Comparison of ENCODE assay signal across 22 cellular contexts in the genomic region with DNA sequence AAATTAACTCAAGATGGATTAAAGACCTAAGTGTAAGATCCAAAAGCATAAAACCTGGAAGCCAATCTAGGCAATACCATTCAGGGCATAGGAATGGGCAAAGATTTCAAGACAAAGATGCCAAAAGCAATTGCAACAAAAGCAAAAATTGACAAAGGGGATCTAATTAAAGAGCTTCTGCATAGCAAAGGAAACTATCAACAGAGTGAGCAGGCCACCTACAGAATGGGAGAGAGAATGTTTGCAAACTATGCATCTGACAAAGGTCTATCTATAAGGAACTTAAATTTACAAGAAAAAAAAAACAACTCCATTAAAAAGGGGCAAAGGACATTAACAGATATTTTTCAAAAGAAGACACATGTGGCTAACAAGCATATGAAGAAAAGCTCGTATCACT.
A peak's percentile ranks its signal among the peaks of the same experiment; 100 is the strongest.
DNase-seq lines count a peak whose midpoint lies in the region; ATAC-seq, FAIRE-seq and TF ChIP-seq lines count a peak whose summit lies in the region.
"Had no signal": no experiment of that assay in that cellular context is flagged by ENCODE, and none has a peak within 500 bp of the region (broad histone marks: within the 10 kb centered on the region; RNA-seq: fewer than 3 reads in every experiment).

No MANE protein-coding gene starts in this region.

- no peak for TF ChIP-seq RAD21 in H1 (IDR thresholded peaks at IDR 0.05 in 1 of 2, conservative IDR thresholded peaks at IDR 0.05 in 1 of 2; ENCODE audit: low read depth in 2 of 2, low read length in 2 of 2)

- no peaks in the 10 kb centered on the region for H3K27me3 ChIP-seq in NT2/D1 (ENCODE audit: insufficient read depth, insufficient read length)
- H3K27me3 ChIP-seq in H1 (replicated peaks in 1 of 4; ENCODE audit: control insufficient read depth in 3 of 4, extremely low read depth in 1 of 4, insufficient read depth in 3 of 4, low read length in 3 of 4), result no peaks in the 10 kb centered on the region
- H3K27me3 ChIP-seq: BLaER1 treated with 17β-estradiol and CSF1 and Interleukin-3, amounts not matched to agents 10 nM and 100 nM had no signal

- no peak overlapping the region for H3K14ac ChIP-seq in H1 (ENCODE audit: insufficient read length)

- H3K27ac Mint-ChIP-seq in activated CD4-positive, alpha-beta T cell treated with anti-CD3 and anti-CD28 coated beads, Interleukin-2, amount 10 ng/mL, durations not matched to agents 24 days and 14 days, result no peak overlapping the region
- no peak overlapping the region for H3K27ac Mint-ChIP-seq in activated naive CD8-positive, alpha-beta T cell treated with anti-CD3 and anti-CD28 coated beads, Interleukin-2, amount 50 U/mL, for 24 hours
- H3K27ac Mint-ChIP-seq: B cell; CD4-positive, alpha-beta T cell; CD8-positive, alpha-beta T cell had no signal

- H2AFZ ChIP-seq in H1 (ENCODE audit: low read length), result no peak overlapping the region

- CTCF ChIA-PET in H1 (lab: Charles Lee; ENCODE audit: partially characterized antibody), result no interaction called here

- H3K36me3 ChIP-seq in NT2/D1 (ENCODE audit: insufficient read depth, insufficient read length, low read length) (no peaks in the 10 kb centered on the region), H1 (ENCODE audit: control insufficient read depth in 2 of 4, insufficient read depth in 4 of 4, low read length in 3 of 4) (no peaks in the 10 kb centered on the region)
- H3K36me3 ChIP-seq: BLaER1 treated with 17β-estradiol and CSF1 and Interleukin-3, amounts not matched to agents 10 nM and 100 nM had no signal

- DNase-seq in activated CD4-positive, alpha-beta T cell treated with anti-CD3 and anti-CD28 coated beads, Interleukin-2, amount 10 ng/mL, durations not matched to agents 24 days and 14 days, result peak; percentile 9
- DNase-seq in activated CD4-positive, alpha-beta T cell treated with anti-CD3 and anti-CD28 coated beads, Interleukin-2, amount 50 U/mL, for 48 hours, result no peak
- peak; percentile 22 for DNase-seq in NT2/D1 (ENCODE audit: low read depth, low spot score)
- DNase-seq in H1 (ENCODE audit: low read depth in 1 of 2, low spot score in 2 of 2), result no peak
- no peak for DNase-seq in activated naive CD8-positive, alpha-beta T cell treated with anti-CD3 and anti-CD28 coated beads, Interleukin-2, amount 50 U/mL, for 24 hours
- DNase-seq in cortex of kidney (lab: John Stamatoyannopoulos, UW), result no peak
- DNase-seq: AML-193; Caco-2; Calu3; CD4-positive, alpha-beta T cell; CD8-positive, alpha-beta T cell; DMS79 treated with DMSO at 0.1 percent for 48 hours; GF-D8 had no signal

- no peak overlapping the region for H4K8ac ChIP-seq in H1 (ENCODE audit: extremely low read depth, insufficient read depth, low read length)

- H3K4me3 ChIP-seq in NT2/D1 (ENCODE audit: insufficient read length, low read depth) (no peak overlapping the region), H1 (ENCODE audit: extremely low read depth in 1 of 4, insufficient read depth in 2 of 4, low read depth in 3 of 4, low read length in 4 of 4) (peak overlapping the region in 1 of 4 experiments; percentile 19; a peak in 1 of 8 replicates)
- H3K4me3 ChIP-seq: A549; BLaER1 treated with 17β-estradiol and CSF1 and Interleukin-3, amounts not matched to agents 10 nM and 100 nM had no signal

- no peaks in the 10 kb centered on the region for H3K79me1 ChIP-seq in H1 (ENCODE audit: low read depth, low read length)

- H3K23me2 ChIP-seq in H1 (ENCODE audit: low read depth, low read length), result no peaks in the 10 kb centered on the region

- ATAC-seq in activated naive CD8-positive, alpha-beta T cell treated with anti-CD3 and anti-CD28 coated beads, Interleukin-2, amount 50 U/mL, for 24 hours, result no peak
- ATAC-seq: A549; CD8-positive, alpha-beta T cell had no signal

- no peak overlapping the region for H3K23ac ChIP-seq in H1 (ENCODE audit: insufficient read length)

- H3K4me1 Mint-ChIP-seq in activated CD4-positive, alpha-beta T cell treated with anti-CD3 and anti-CD28 coated beads, Interleukin-2, amount 10 ng/mL, durations not matched to agents 24 days and 14 days, result no peaks in the 10 kb centered on the region
- H3K4me1 Mint-ChIP-seq in activated naive CD8-positive, alpha-beta T cell treated with anti-CD3 and anti-CD28 coated beads, Interleukin-2, amount 50 U/mL, for 24 hours, result no peaks in the 10 kb centered on the region
- H3K4me1 Mint-ChIP-seq: B cell had no signal

- POLR2A ChIA-PET in H1 (lab: Charles Lee; ENCODE audit: partially characterized antibody), result no interaction called here

- H4K20me1 ChIP-seq in H1 (replicated peaks in 1 of 2; ENCODE audit: control insufficient read depth in 1 of 2, insufficient read depth in 2 of 2, low read length in 2 of 2), result no peaks in the 10 kb centered on the region
- H4K20me1 ChIP-seq: BLaER1 treated with 17β-estradiol and CSF1 and Interleukin-3, amounts not matched to agents 10 nM and 100 nM had no signal

- H3K9ac ChIP-seq in NT2/D1 (ENCODE audit: insufficient read length, low read depth), result no peak overlapping the region
- no peak overlapping the region for H3K9ac ChIP-seq in H1 (replicated peaks in 1 of 4; ENCODE audit: extremely low read depth in 1 of 4, low read depth in 3 of 4, low read length in 3 of 4)
- H3K9ac ChIP-seq: BLaER1 treated with 17β-estradiol and CSF1 and Interleukin-3, amounts not matched to agents 10 nM and 100 nM had no signal

- no peak for FAIRE-seq in H1 (lab: Jason Lieb, UNC)
- FAIRE-seq: A549, D721Med, G401.6, GM12891, GM19239 had no signal

- no peak overlapping the region for H4K5ac ChIP-seq in H1 (ENCODE audit: insufficient read length, low read depth, low read length)

- H3K56ac ChIP-seq in H1 (replicated peaks; ENCODE audit: insufficient read length, low read depth, low read length), result no peak overlapping the region

- no peak overlapping the region for H2BK15ac ChIP-seq in H1 (ENCODE audit: low read length)

- H3K4me2 ChIP-seq in H1 (ENCODE audit: insufficient read depth in 1 of 2, low read depth in 2 of 2, low read length in 2 of 2), result peak overlapping the region; percentile 8 to 25; a peak in 1 of 4 replicates
- H3K4me2 ChIP-seq: A549; BLaER1 treated with 17β-estradiol and CSF1 and Interleukin-3, amounts not matched to agents 10 nM and 100 nM had no signal

- H3K79me2 ChIP-seq in H1 (ENCODE audit: control insufficient read depth in 1 of 2, insufficient read depth in 2 of 2, low read length in 2 of 2), result no peaks in the 10 kb centered on the region

- H2BK12ac ChIP-seq in H1 (ENCODE audit: low read depth, low read length), result no peak overlapping the region

- no peak overlapping the region for H3K27ac ChIP-seq in H1 (ENCODE audit: low read depth, low read length)
- H3K27ac ChIP-seq: 22Rv1; A549; BLaER1 treated with 17β-estradiol and CSF1 and Interleukin-3, amounts not matched to agents 10 nM and 100 nM; C4-2B had no signal

- TF ChIP-seq POLR2A in H1 (IDR thresholded peaks at IDR 0.05; ENCODE audit: control extremely low read depth in 1 of 2, low read depth in 2 of 2, low read length in 2 of 2), result no peak

- peaks cover 6% of the 10 kb centered on the region for H3K9me3 Mint-ChIP-seq in activated CD4-positive, alpha-beta T cell treated with anti-CD3 and anti-CD28 coated beads, Interleukin-2, amount 10 ng/mL, durations not matched to agents 24 days and 14 days
- H3K9me3 Mint-ChIP-seq in activated naive CD8-positive, alpha-beta T cell treated with anti-CD3 and anti-CD28 coated beads, Interleukin-2, amount 50 U/mL, for 24 hours, result no peaks in the 10 kb centered on the region

- WGBS in H1 (ENCODE audit: extremely low coverage in 1 of 2, insufficient coverage in 1 of 2, insufficient read length in 1 of 2, insufficient replicate concordance in 2 of 2, low coverage in 1 of 2, low lambda C conversion rate in 2 of 2, missing lambda C conversion rate in 1 of 2), 2 experiments, result 30% methylated on average over 1 of the region's 1 CpG; no CpG with 5 or more reads in 1 of the 2 experiments

- H3K27me3 Mint-ChIP-seq in activated CD4-positive, alpha-beta T cell treated with anti-CD3 and anti-CD28 coated beads, Interleukin-2, amount 10 ng/mL, durations not matched to agents 24 days and 14 days, result no peaks in the 10 kb centered on the region
- H3K27me3 Mint-ChIP-seq in activated naive CD8-positive, alpha-beta T cell treated with anti-CD3 and anti-CD28 coated beads, Interleukin-2, amount 50 U/mL, for 24 hours, result no peaks in the 10 kb centered on the region
- H3K27me3 Mint-ChIP-seq: B cell; CD4-positive, alpha-beta T cell had no signal

- H2AK5ac ChIP-seq in H1 (ENCODE audit: low read depth, low read length), result no peak overlapping the region

- no peak for TF ChIP-seq EP300 in H1 (IDR thresholded peaks at IDR 0.05; ENCODE audit: borderline replicate concordance in 1 of 2, low read depth in 2 of 2, low read length in 2 of 2)

- H3K4ac ChIP-seq in H1 (replicated peaks; ENCODE audit: insufficient read length, low read depth, low read length), result no peak overlapping the region

- TF ChIP-seq CTCF in H1 (IDR thresholded peaks at IDR 0.05; ENCODE audit: control extremely low read depth in 1 of 3, insufficient read depth in 1 of 3, low read depth in 1 of 3, low read length in 3 of 3), result no peak

- H2BK120ac ChIP-seq in H1 (replicated peaks; ENCODE audit: low read depth, low read length), result no peak overlapping the region

- H3K18ac ChIP-seq in H1 (ENCODE audit: extremely low read depth, low read length), result no peak overlapping the region

- H3K4me1 ChIP-seq in NT2/D1 (ENCODE audit: insufficient read depth, insufficient read length), result no peaks in the 10 kb centered on the region
- H3K4me1 ChIP-seq in H1 (replicated peaks in 1 of 4; ENCODE audit: control insufficient read depth in 3 of 4, insufficient read depth in 4 of 4, low read length in 3 of 4), result peaks cover 0 to 3% (median 0%) of the 10 kb centered on the region in 4 experiments; a peak in 1 of 7 replicates
- H3K4me1 ChIP-seq: A549; BLaER1 treated with 17β-estradiol and CSF1 and Interleukin-3, amounts not matched to agents 10 nM and 100 nM; Caco-2 had no signal

- H3K9me3 ChIP-seq in NT2/D1 (ENCODE audit: insufficient read depth, low read length) (no peaks in the 10 kb centered on the region), H1 (ENCODE audit: insufficient read depth in 2 of 2, low read depth in 1 of 2, low read length in 1 of 2) (no peaks in the 10 kb centered on the region)
- H3K9me3 ChIP-seq: A549; BLaER1 treated with 17β-estradiol and CSF1 and Interleukin-3, amounts not matched to agents 10 nM and 100 nM; Caco-2 had no signal

- no peak overlapping the region for H2BK20ac ChIP-seq in H1 (ENCODE audit: low read length)

- no peak overlapping the region for H2BK5ac ChIP-seq in H1 (ENCODE audit: low read depth, low read length)

- H3K4me3 Mint-ChIP-seq in activated CD4-positive, alpha-beta T cell treated with anti-CD3 and anti-CD28 coated beads, Interleukin-2, amount 10 ng/mL, durations not matched to agents 24 days and 14 days, result no peak overlapping the region
- no peak overlapping the region for H3K4me3 Mint-ChIP-seq in activated naive CD8-positive, alpha-beta T cell treated with anti-CD3 and anti-CD28 coated beads, Interleukin-2, amount 50 U/mL, for 24 hours
- H3K4me3 Mint-ChIP-seq: B cell; CD4-positive, alpha-beta T cell; CD8-positive, alpha-beta T cell had no signal

- no peak overlapping the region for H4K91ac ChIP-seq in H1 (replicated peaks; ENCODE audit: insufficient read length, low read length)

- intact Hi-C loops in activated CD4-positive, alpha-beta T cell treated with anti-CD3 and anti-CD28 coated beads, Interleukin-2, amount 10 ng/mL, durations not matched to agents 24 days and 14 days (cut with micrococcal nuclease), result no loop called here

- H3K36me3 Mint-ChIP-seq in activated CD4-positive, alpha-beta T cell treated with anti-CD3 and anti-CD28 coated beads, Interleukin-2, amount 10 ng/mL, durations not matched to agents 24 days and 14 days (ENCODE audit: low read depth), result no peaks in the 10 kb centered on the region
- H3K36me3 Mint-ChIP-seq in activated naive CD8-positive, alpha-beta T cell treated with anti-CD3 and anti-CD28 coated beads, Interleukin-2, amount 50 U/mL, for 24 hours (ENCODE audit: low read depth), result peaks cover 2% of the 10 kb centered on the region

Comparison
In these comparisons a context has a peak if more than half of its experiments do, and no peak if none do; other contexts are left out.
1. DNase-seq: peak in activated CD4-positive, alpha-beta T cell treated with anti-CD3 and anti-CD28 coated beads, Interleukin-2, amount 10 ng/mL, durations not matched to agents 24 days and 14 days (single experiment) and NT2/D1 (single experiment); none in activated CD4-positive, alpha-beta T cell treated with anti-CD3 and anti-CD28 coated beads, Interleukin-2, amount 50 U/mL, for 48 hours (0 of 2), H1 (0 of 2), activated naive CD8-positive, alpha-beta T cell treated with anti-CD3 and anti-CD28 coated beads, Interleukin-2, amount 50 U/mL, for 24 hours (single experiment) and cortex of kidney (single experiment).